Comparison of ENCODE assay signal across 25 cellular contexts in the genomic region with DNA sequence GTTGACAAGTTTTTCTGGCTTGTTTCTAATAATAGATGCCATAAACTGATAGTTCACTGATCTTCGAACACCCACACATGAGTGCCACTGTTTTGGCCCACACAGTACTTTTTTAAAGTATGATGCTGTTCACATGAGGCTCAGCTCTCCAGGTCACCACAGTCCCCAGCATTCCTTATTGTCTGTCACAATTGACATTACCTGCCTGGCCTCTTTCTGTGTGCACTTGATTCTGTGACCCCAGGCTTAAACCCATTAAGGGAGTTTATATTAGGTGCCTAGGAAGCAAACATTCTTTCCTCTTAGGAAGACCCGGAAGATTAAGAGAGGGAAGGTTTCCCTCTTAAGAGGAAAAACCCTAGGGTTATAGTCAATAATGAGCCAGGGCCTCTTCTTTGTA. TPM values are rescaled to one million over a fixed set of nuclear protein-coding genes. Genes with fewer than 3 reads are reported as not detected.
DNase-seq lines count a peak whose midpoint lies in the region; ATAC-seq and TF ChIP-seq lines count a peak whose summit lies in the region.
"Had no signal": no experiment of that assay in that cellular context is flagged by ENCODE, and none has a peak within 500 bp of the region (broad histone marks: within the 10 kb centered on the region; RNA-seq: fewer than 3 reads in every experiment).

No MANE protein-coding gene starts in this region.

- no TSS peak for BruUV-seq in mammary epithelial cell (replicated peaks; lab: Mats Ljungman, UMichigan)

- no peak overlapping the region for H3K27ac Mint-ChIP-seq in activated naive CD8-positive, alpha-beta T cell treated with anti-CD3 and anti-CD28 coated beads, Interleukin-2, amount 50 U/mL, for 24 hours
- H3K27ac Mint-ChIP-seq: activated T-cell treated with anti-CD3 and anti-CD28 coated beads, Interleukin-2, amount 50 U/mL, for 72 hours; effector memory CD8-positive, alpha-beta T cell; stimulated activated naive CD8-positive, alpha-beta T cell treated with anti-CD3 and anti-CD28 coated beads, Interleukin-15, amount 100 ng/mL, for 72 hours had no signal

- no peaks in the 10 kb centered on the region for H3K79me2 ChIP-seq in GM23248 (ENCODE audit: insufficient read depth)
- no peaks in the 10 kb centered on the region for H3K79me2 ChIP-seq in mammary epithelial cell (ENCODE audit: insufficient read depth, low read length)

- H3K27me3 Mint-ChIP-seq in activated naive CD8-positive, alpha-beta T cell treated with anti-CD3 and anti-CD28 coated beads, Interleukin-2, amount 50 U/mL, for 24 hours, result no peaks in the 10 kb centered on the region

- H3K9me3 ChIP-seq in GM23248 (ENCODE audit: low read depth) (no peaks in the 10 kb centered on the region), mammary epithelial cell (replicated peaks; ENCODE audit: insufficient read depth, low read length) (no peaks in the 10 kb centered on the region), mesodermal cell (ENCODE audit: control insufficient read depth, low read length) (peaks cover 15% of the 10 kb centered on the region), skeletal muscle tissue (ENCODE audit: control insufficient read depth in 3 of 3, low read length in 3 of 3) (no peaks in the 10 kb centered on the region), right atrium auricular region (no peaks in the 10 kb centered on the region)
- H3K9me3 ChIP-seq: adrenal gland, colonic mucosa, esophagus squamous epithelium, HAP-1, sigmoid colon, thyroid gland had no signal

- in situ Hi-C loops in GM23248 (cut with MboI), result no loop called here
- in situ Hi-C loops in mammary epithelial cell (cut with MboI; ENCODE audit: low sequenced_read_pairs in 2 of 2), result no loop called here

- no peaks in the 10 kb centered on the region for H3K36me3 Mint-ChIP-seq in activated naive CD8-positive, alpha-beta T cell treated with anti-CD3 and anti-CD28 coated beads, Interleukin-2, amount 50 U/mL, for 24 hours (ENCODE audit: low read depth)

- no peak for TF ChIP-seq CTCF in mammary epithelial cell (conservative IDR thresholded peaks at IDR 0.05 in 1 of 2, IDR thresholded peaks at IDR 0.05 in 1 of 2; ENCODE audit: extremely low read depth in 1 of 2, insufficient read depth in 1 of 2, low read depth in 1 of 2, low read length in 2 of 2)
- no peak for TF ChIP-seq CTCF in right atrium auricular region (IDR thresholded peaks at IDR 0.05)

- no peak overlapping the region for H3K4me3 Mint-ChIP-seq in activated naive CD8-positive, alpha-beta T cell treated with anti-CD3 and anti-CD28 coated beads, Interleukin-2, amount 50 U/mL, for 24 hours
- H3K4me3 Mint-ChIP-seq: activated T-cell treated with anti-CD3 and anti-CD28 coated beads, Interleukin-2, amount 50 U/mL, for 72 hours; effector memory CD8-positive, alpha-beta T cell; stimulated activated naive CD8-positive, alpha-beta T cell treated with anti-CD3 and anti-CD28 coated beads, Interleukin-15, amount 100 ng/mL, for 72 hours had no signal

- no peaks in the 10 kb centered on the region for H3K9me2 ChIP-seq in GM23248 (ENCODE audit: insufficient read depth)

- intact Hi-C loops in mammary epithelial cell (cut with micrococcal nuclease), result no loop called here

- H3K4me1 ChIP-seq in GM23248 (ENCODE audit: insufficient read depth), result peaks cover 35% of the 10 kb centered on the region
- peaks cover 30% of the 10 kb centered on the region for H3K4me1 ChIP-seq in mammary epithelial cell (ENCODE audit: insufficient read depth, low read length)
- peaks cover 33% of the 10 kb centered on the region for H3K4me1 ChIP-seq in mesodermal cell (ENCODE audit: control insufficient read depth, insufficient read depth, low read length, poor library complexity, severe bottlenecking)
- H3K4me1 ChIP-seq in skeletal muscle tissue (ENCODE audit: control insufficient read depth in 3 of 3, insufficient read depth in 3 of 3, low read length in 3 of 3), result peaks cover 17 to 31% (median 21%) of the 10 kb centered on the region in 3 donors
- H3K4me1 ChIP-seq in right atrium auricular region, result peaks cover 0 to 23% of the 10 kb centered on the region in 2 donors
- H3K4me1 ChIP-seq: adrenal gland, colonic mucosa, thyroid gland had no signal

- no peaks in the 10 kb centered on the region for H3K9me3 Mint-ChIP-seq in activated naive CD8-positive, alpha-beta T cell treated with anti-CD3 and anti-CD28 coated beads, Interleukin-2, amount 50 U/mL, for 24 hours
- H3K9me3 Mint-ChIP-seq: activated T-cell treated with anti-CD3 and anti-CD28 coated beads, Interleukin-2, amount 50 U/mL, for 72 hours; effector memory CD8-positive, alpha-beta T cell; stimulated activated naive CD8-positive, alpha-beta T cell treated with anti-CD3 and anti-CD28 coated beads, Interleukin-15, amount 100 ng/mL, for 72 hours had no signal

- peaks cover 28% of the 10 kb centered on the region for H3F3A ChIP-seq in GM23248 (ENCODE audit: insufficient read depth)

- no peak for ATAC-seq in activated naive CD8-positive, alpha-beta T cell treated with anti-CD3 and anti-CD28 coated beads, Interleukin-2, amount 50 U/mL, for 24 hours
- ATAC-seq: activated T-cell treated with anti-CD3 and anti-CD28 coated beads, Interleukin-2, amount 50 U/mL, for 72 hours; effector memory CD8-positive, alpha-beta T cell; stimulated activated naive CD8-positive, alpha-beta T cell treated with anti-CD3 and anti-CD28 coated beads, Interleukin-15, amount 100 ng/mL, for 72 hours had no signal

- dilution Hi-C loops in mammary epithelial cell (cut with HindIII; ENCODE audit: low sequenced_read_pairs), result no loop called here

- peak overlapping the region; percentile 29; the same call in 1 of the 2 replicates for H2AFZ ChIP-seq in GM23248
- no peak overlapping the region for H2AFZ ChIP-seq in mammary epithelial cell (ENCODE audit: low read depth, low read length)

- no peaks in the 10 kb centered on the region for H3K36me3 ChIP-seq in GM23248 (ENCODE audit: low read depth)
- no peaks in the 10 kb centered on the region for H3K36me3 ChIP-seq in mammary epithelial cell (ENCODE audit: insufficient read depth, low read length)
- H3K36me3 ChIP-seq in mesodermal cell (ENCODE audit: control insufficient read depth, insufficient read depth, low read length), result no peaks in the 10 kb centered on the region
- H3K36me3 ChIP-seq in skeletal muscle tissue (ENCODE audit: control insufficient read depth in 3 of 3, insufficient read depth in 3 of 3, low read length in 3 of 3), result no peaks in the 10 kb centered on the region
- H3K36me3 ChIP-seq in right atrium auricular region, result no peaks in the 10 kb centered on the region
- H3K36me3 ChIP-seq: adrenal gland, colonic mucosa, esophagus squamous epithelium, HAP-1, sigmoid colon, thyroid gland had no signal

- peak overlapping the region; percentile 51 for H3K9ac ChIP-seq in GM23248
- peak overlapping the region; percentile 26 for H3K9ac ChIP-seq in mammary epithelial cell (ENCODE audit: insufficient read depth, low read length)
- H3K9ac ChIP-seq in skeletal muscle tissue (ENCODE audit: low read depth in 1 of 3, low read length in 3 of 3), result no peak overlapping the region
- H3K9ac ChIP-seq: KMS-11 had no signal

- H3K27me3 ChIP-seq in GM23248 (replicated peaks; ENCODE audit: insufficient read depth), result no peaks in the 10 kb centered on the region
- H3K27me3 ChIP-seq in mammary epithelial cell (ENCODE audit: insufficient read depth, low read length), result no peaks in the 10 kb centered on the region
- H3K27me3 ChIP-seq in skeletal muscle tissue (ENCODE audit: control insufficient read depth in 3 of 3, insufficient read depth in 3 of 3, low read length in 3 of 3), result no peaks in the 10 kb centered on the region
- no peaks in the 10 kb centered on the region for H3K27me3 ChIP-seq in right atrium auricular region
- H3K27me3 ChIP-seq: adrenal gland, colonic mucosa, esophagus squamous epithelium, sigmoid colon, thyroid gland had no signal

- H3K27ac ChIP-seq in GM23248 (peak overlapping the region; percentile 83), mammary epithelial cell (ENCODE audit: insufficient read depth, low read depth, low read length) (peak overlapping the region; percentile 89), mesodermal cell (ENCODE audit: low read depth, low read length, severe bottlenecking) (peak overlapping the region; percentile 95), skeletal muscle tissue (ENCODE audit: low read depth, low read length) (peak overlapping the region; percentile 86), right atrium auricular region (peak overlapping the region in 1 of 2 donors; percentile 34)
- H3K27ac ChIP-seq: adrenal gland, colonic mucosa, KMS-11, sigmoid colon, thyroid gland had no signal

- no peaks in the 10 kb centered on the region for H3K4me1 Mint-ChIP-seq in activated naive CD8-positive, alpha-beta T cell treated with anti-CD3 and anti-CD28 coated beads, Interleukin-2, amount 50 U/mL, for 24 hours
- H3K4me1 Mint-ChIP-seq: stimulated activated naive CD8-positive, alpha-beta T cell treated with anti-CD3 and anti-CD28 coated beads, Interleukin-15, amount 100 ng/mL, for 72 hours had no signal

- CTCF ChIA-PET in mammary epithelial cell (lab: Charles Lee; ENCODE audit: low non-redundant PET), result interaction anchor here (0.6 kb wide), 1 partner anchor 29 kb away, joined by 3 read pairs; no protein-coding TSS in a partner anchor

- WGBS in GM23248 (ENCODE audit: low coverage in 1 of 2, low lambda C conversion rate in 2 of 2, missing lambda C conversion rate in 2 of 2), 2 experiments, result 49 to 51% methylated on average over 2 of the region's 2 CpGs
- 100% methylated on average over 2 of the region's 2 CpGs for WGBS in mammary epithelial cell (ENCODE audit: low coverage, missing lambda C conversion rate)
- 100% methylated on average over 1 to 2 of the region's 2 CpGs for WGBS in mesodermal cell (ENCODE audit: insufficient coverage in 2 of 2), 2 experiments

- no peak overlapping the region for H3K4me3 ChIP-seq in GM23248
- H3K4me3 ChIP-seq in mammary epithelial cell (replicated peaks in 1 of 3; ENCODE audit: insufficient read depth in 1 of 3, low read depth in 2 of 3, low read length in 3 of 3), result no peak overlapping the region
- no peak overlapping the region for H3K4me3 ChIP-seq in mesodermal cell (ENCODE audit: extremely low read depth, insufficient read depth, low read length, poor library complexity, severe bottlenecking)
- H3K4me3 ChIP-seq in skeletal muscle tissue (ENCODE audit: low read length in 3 of 3), result no peak overlapping the region
- H3K4me3 ChIP-seq in right atrium auricular region, result no peak overlapping the region
- H3K4me3 ChIP-seq: adrenal gland, colonic mucosa, esophagus squamous epithelium, HAP-1, sigmoid colon, thyroid gland had no signal

- DNase-seq in GM23248 (no peak), mammary epithelial cell (no peak), HT-29 (ENCODE audit: low spot score) (no peak), right atrium auricular region (ENCODE audit: low spot score) (no peak), HUDEP-2 (lab: John Stamatoyannopoulos, UW; ENCODE audit: unreplicated experiment in 76 of 76) (no peak)
- no peak for DNase-seq in activated naive CD8-positive, alpha-beta T cell treated with anti-CD3 and anti-CD28 coated beads, Interleukin-2, amount 50 U/mL, for 24 hours
- DNase-seq: ACHN; activated CD4-positive, CD25-positive, alpha-beta regulatory T cell; activated naive CD4-positive, alpha-beta T cell treated with Interleukin-2 at 50 U/mL for 16 hours; activated T-cell treated with anti-CD3 and anti-CD28 coated beads, Interleukin-2, amount 50 U/mL, for 72 hours; adrenal gland; colonic mucosa; effector memory CD8-positive, alpha-beta T cell; esophagus squamous epithelium; NCI-H1417 treated with DMSO at 0.1 percent for 48 hours; NCI-H2107; NCI-H446; NCI-H774; sigmoid colon; stimulated activated naive CD8-positive, alpha-beta T cell treated with anti-CD3 and anti-CD28 coated beads, Interleukin-15, amount 100 ng/mL, for 72 hours; thyroid gland had no signal

- H3K4me2 ChIP-seq in GM23248 (ENCODE audit: unreplicated experiment) (peak overlapping the region; percentile 45), mammary epithelial cell (ENCODE audit: insufficient read depth, low read depth, low read length) (peak overlapping the region; percentile 40)
- H3K4me2 ChIP-seq: KMS-11 had no signal

- H4K20me1 ChIP-seq in GM23248 (ENCODE audit: insufficient read depth) (no peaks in the 10 kb centered on the region), mammary epithelial cell (ENCODE audit: insufficient read depth, low read length) (no peaks in the 10 kb centered on the region)

RNA-seq across cellular contexts. Expression of a gene that starts 24.2 kb away (rescaled TPM):
- total RNA-seq in GM23248 (2014; rRNA removed; shearing (Covaris generic)), result 77.7 and 83.8 TPM in 2 replicates
- 73.1 and 77.6 TPM in 2 replicates for polyA plus RNA-seq in GM23248 (2016; fragmentation: Nextera tagmentation; extraction: Ambion mirVana)
- 100 to 1,000 TPM in 1 of 2 donors, 10 to 100 TPM in 1; 78.7 to 122 TPM for total RNA-seq in mammary epithelial cell
- 45.8 TPM for polyA plus RNA-seq in mammary epithelial cell
- 41.5 TPM for polyA minus RNA-seq in mammary epithelial cell
- 34.4 TPM for polyA plus RNA-seq in mesodermal cell (2013, experiment 1 of 2)
- polyA plus RNA-seq in mesodermal cell (2013, experiment 2 of 2), result 39.8 TPM
- 33.9 TPM for total RNA-seq in skeletal muscle tissue
- total RNA-seq in HT-29 (2014; rRNA removed; shearing (Covaris generic)), result 24.4 and 32.3 TPM in 2 replicates
- total RNA-seq in right atrium auricular region, result 100 to 1,000 TPM in 1 of 2 donors, 10 to 100 TPM in 1; 82.3 to 142 TPM

RNA-seq across cellular contexts. Expression of a gene that starts 44.5 kb away (rescaled TPM):
- 34.5 and 41.6 TPM in 2 replicates for total RNA-seq in GM23248 (2014; rRNA removed; shearing (Covaris generic))
- polyA plus RNA-seq in GM23248 (2016; fragmentation: Nextera tagmentation; extraction: Ambion mirVana) (52.1 and 60.0 TPM in 2 replicates), mammary epithelial cell (18.6 TPM)
- total RNA-seq in mammary epithelial cell (10 to 100 TPM; 61.8 to 84.2 TPM), skeletal muscle tissue (32.9 TPM), right atrium auricular region (100 to 1,000 TPM in 1 of 2 donors, 10 to 100 TPM in 1; 96.3 to 144 TPM)
- polyA minus RNA-seq in mammary epithelial cell, result 46.5 TPM
- polyA plus RNA-seq in mesodermal cell (2013, experiment 1 of 2), result 60.0 TPM
- 53.7 TPM for polyA plus RNA-seq in mesodermal cell (2013, experiment 2 of 2)
- 21.5 and 40.4 TPM in 2 replicates for total RNA-seq in HT-29 (2014; rRNA removed; shearing (Covaris generic))

Comparison
In these comparisons a context has a peak if more than half of its experiments do, and no peak if none do; other contexts are left out.
1. H3K9ac ChIP-seq: peak in GM23248 (single experiment) and mammary epithelial cell (single experiment); none in skeletal muscle tissue (0 of 3).